12 cellular contexts compared by ENCODE assay signal in genomic region chr10:84397735-84398144, GRCh38.
DNase-seq lines count a peak whose midpoint lies in the region; ATAC-seq, FAIRE-seq and TF ChIP-seq lines count a peak whose summit lies in the region.
"Had no signal": no experiment of that assay in that cellular context is flagged by ENCODE, and none has a peak within 500 bp of the region (broad histone marks: within the 10 kb centered on the region; RNA-seq: fewer than 3 reads in every experiment).

No MANE protein-coding gene starts in this region.

- peak; percentile 66 for ATAC-seq in GM18511 (IDR thresholded peaks at IDR 0.05; ENCODE audit: unreplicated experiment)
- ATAC-seq in psoas muscle: no peak
- ATAC-seq in HG02840 (IDR thresholded peaks at IDR 0.05; ENCODE audit: low FRiP score, unreplicated experiment): no peak
- ATAC-seq: T-cell had no signal

- WGBS in H9 (ENCODE audit: extremely low coverage, insufficient read length, low lambda C conversion rate): no CpG with 5 or more reads among the region's 2 CpGs
- 54 to 74% (median 70%) methylated on average over 2 of the region's 2 CpGs for WGBS in small intestine, 3 donors
- WGBS in psoas muscle, 3 donors: 32 to 48% (median 33%) methylated on average over 2 of the region's 2 CpGs

- H3K4me3 Mint-ChIP-seq in H9: no peak overlapping the region
- no peak overlapping the region for H3K4me3 Mint-ChIP-seq in immature natural killer cell
- H3K4me3 Mint-ChIP-seq: T-cell had no signal

- H3K4me3 ChIP-seq in small intestine (ENCODE audit: low read depth in 1 of 2, low read length in 2 of 2) (no peak overlapping the region), psoas muscle (no peak overlapping the region), A673 (ENCODE audit: low read depth, low read length, poor library complexity, severe bottlenecking) (no peak overlapping the region)

- H2BK20ac ChIP-seq in H9 (ENCODE audit: low read depth, low read length, poor library complexity, severe bottlenecking): no peak overlapping the region

- H2AK5ac ChIP-seq in H9 (ENCODE audit: insufficient read length, low read length): no peak overlapping the region

- H4K5ac ChIP-seq in H9 (ENCODE audit: insufficient read length, low read depth, low read length): no peak overlapping the region

- peaks cover 18 to 33% (median 26%) of the 10 kb centered on the region in 3 experiments for H3K36me3 Mint-ChIP-seq in H9 (ENCODE audit: insufficient read depth in 1 of 3, low read depth in 3 of 3)
- peaks cover 0 to 9% (median 3%) of the 10 kb centered on the region in 3 donors for H3K36me3 Mint-ChIP-seq in immature natural killer cell

- H3K27ac ChIP-seq in H9 (ENCODE audit: insufficient read length, low read depth, low read length) (no peak overlapping the region), small intestine (ENCODE audit: low read depth in 1 of 2, low read length in 1 of 2) (no peak overlapping the region), psoas muscle (no peak overlapping the region), A673 (ENCODE audit: low read depth, low read length, poor library complexity, severe bottlenecking) (no peak overlapping the region)
- H3K27ac ChIP-seq: C4-2B had no signal

- H3K4me1 ChIP-seq in H9 (ENCODE audit: insufficient read depth, low read length) (no peaks in the 10 kb centered on the region), small intestine (ENCODE audit: control insufficient read depth in 2 of 2, insufficient read depth in 1 of 2, low read depth in 1 of 2, low read length in 1 of 2) (no peaks in the 10 kb centered on the region), psoas muscle (no peaks in the 10 kb centered on the region), A673 (ENCODE audit: insufficient read depth, low read length, poor library complexity, severe bottlenecking) (no peaks in the 10 kb centered on the region)

- H3K4me1 Mint-ChIP-seq in H9 (peaks cover 25 to 26% of the 10 kb centered on the region in 2 experiments), immature natural killer cell (peaks cover 51 to 98% of the 10 kb centered on the region in 2 donors)

- no peaks in the 10 kb centered on the region for H3K79me1 ChIP-seq in H9 (ENCODE audit: insufficient read depth, low read depth, low read length, poor library complexity, severe bottlenecking)

- no peak overlapping the region for H3K4ac ChIP-seq in H9 (ENCODE audit: low read depth, low read length)

- no peak overlapping the region for H2BK120ac ChIP-seq in H9 (ENCODE audit: low read depth, low read length, poor library complexity, severe bottlenecking)

- BruUV-seq in A673 (replicated peaks; lab: Mats Ljungman, UMichigan): no TSS peak

- POLR2A ChIA-PET in A673 (lab: Charles Lee; ENCODE audit: low non-redundant PET): no interaction called here

- H3T11ph ChIP-seq in H9 (ENCODE audit: low read length): no peak overlapping the region

- H3K9me3 ChIP-seq in H9 (ENCODE audit: control insufficient read depth, low read depth, low read length) (no peaks in the 10 kb centered on the region), small intestine (ENCODE audit: control insufficient read depth, low read depth) (no peaks in the 10 kb centered on the region), psoas muscle (no peaks in the 10 kb centered on the region), A673 (ENCODE audit: low read depth, low read length, poor library complexity, severe bottlenecking) (peaks cover 7% of the 10 kb centered on the region)

- H3K27me3 Mint-ChIP-seq in H9 (ENCODE audit: low read depth): no peaks in the 10 kb centered on the region
- peaks cover 0 to 4% (median 0%) of the 10 kb centered on the region in 3 donors for H3K27me3 Mint-ChIP-seq in immature natural killer cell (ENCODE audit: low read depth in 3 of 3)
- H3K27me3 Mint-ChIP-seq: T-cell had no signal

- H3K9me3 Mint-ChIP-seq in H9 (peaks cover 18 to 24% of the 10 kb centered on the region in 2 experiments), immature natural killer cell (no peaks in the 10 kb centered on the region)

- no peak overlapping the region for H3K4me2 ChIP-seq in H9 (ENCODE audit: insufficient read depth, insufficient read length, low read length)

- H3K27me3 ChIP-seq in H9 (ENCODE audit: insufficient read depth, low read length) (no peaks in the 10 kb centered on the region), small intestine (ENCODE audit: control insufficient read depth in 2 of 2, insufficient read depth in 2 of 2, low read length in 2 of 2) (no peaks in the 10 kb centered on the region), psoas muscle (ENCODE audit: insufficient read depth in 3 of 3, low read length in 2 of 3) (no peaks in the 10 kb centered on the region), A673 (replicated peaks; ENCODE audit: insufficient read depth, low read depth, low read length, poor library complexity) (no peaks in the 10 kb centered on the region)

- no peak overlapping the region for H4K8ac ChIP-seq in H9 (replicated peaks; ENCODE audit: insufficient read length, low read depth, low read length)

- no peak overlapping the region for H3K18ac ChIP-seq in H9 (ENCODE audit: insufficient read length, low read depth, low read length)

- no peak overlapping the region for H2BK5ac ChIP-seq in H9 (ENCODE audit: insufficient read length, low read length)

- H3K36me3 ChIP-seq in small intestine (ENCODE audit: control insufficient read depth in 2 of 2, insufficient read depth in 2 of 2, low read length in 2 of 2) (no peaks in the 10 kb centered on the region), psoas muscle (ENCODE audit: insufficient read depth in 1 of 2, low read depth in 1 of 2) (no peaks in the 10 kb centered on the region), A673 (ENCODE audit: insufficient read depth, low read length, poor library complexity, severe bottlenecking) (no peaks in the 10 kb centered on the region)

- H3K79me2 ChIP-seq in H9 (ENCODE audit: insufficient read depth, low read length): peaks cover 1% of the 10 kb centered on the region; the same call in 1 of the 2 replicates

- no peak for TF ChIP-seq CTCF in H9 (conservative IDR thresholded peaks at IDR 0.05)
- no peak for TF ChIP-seq CTCF in psoas muscle (IDR thresholded peaks at IDR 0.05)
- TF ChIP-seq CTCF in A673 (conservative IDR thresholded peaks at IDR 0.05; ENCODE audit: low read depth, low read length): no peak

- no peak overlapping the region for H2BK12ac ChIP-seq in H9 (ENCODE audit: insufficient read length, low read depth, low read length)

- no peak for DNase-seq in H9
- peak; percentile 70 for DNase-seq in NCI-H146 treated with DMSO at 0.1 percent for 48 hours (lab: John Stamatoyannopoulos, UW; ENCODE audit: unreplicated experiment)
- DNase-seq in immature natural killer cell: no peak
- DNase-seq in small intestine: no peak
- DNase-seq in psoas muscle: no peak
- no peak for DNase-seq in A673 (ENCODE audit: low spot score)
- DNase-seq: nucleus accumbens, T-cell had no signal

- H2AFZ ChIP-seq in H9 (ENCODE audit: low read length): no peak overlapping the region

- H3K14ac ChIP-seq in H9 (ENCODE audit: insufficient read depth, low read length): no peak overlapping the region

- no peak overlapping the region for H3K56ac ChIP-seq in H9 (ENCODE audit: insufficient read length, low read depth, low read length)

- H3K27ac Mint-ChIP-seq in H9 (peak overlapping the region in 2 of 3 experiments; percentile 34 to 51; a peak in 4 of 7 replicates), immature natural killer cell (peak overlapping the region; percentile 0 to 61 (median 46))
- H3K27ac Mint-ChIP-seq: T-cell had no signal

- no peak overlapping the region for H2BK15ac ChIP-seq in H9 (ENCODE audit: low read depth, low read length)

- no peak overlapping the region for H3K9ac ChIP-seq in H9 (ENCODE audit: extremely low read depth, insufficient read length, low read length)

- CTCF ChIA-PET in A673 (lab: Charles Lee): no interaction called here

- FAIRE-seq in small intestine (lab: Jason Lieb, UNC): no peak
- FAIRE-seq: astrocyte had no signal

- H3K23ac ChIP-seq in H9 (ENCODE audit: insufficient read length, low read depth, low read length): no peak overlapping the region

- H3K23me2 ChIP-seq in H9 (ENCODE audit: insufficient read length, low read depth, low read length, poor library complexity, severe bottlenecking): no peaks in the 10 kb centered on the region

- H4K20me1 ChIP-seq in H9 (ENCODE audit: control insufficient read depth, insufficient read depth, insufficient read length): no peaks in the 10 kb centered on the region

- H4K91ac ChIP-seq in H9 (ENCODE audit: insufficient read length, low read depth, low read length): no peak overlapping the region

- intact Hi-C loops in psoas muscle (cut with DNase I): no loop called here
- intact Hi-C loops in A673 (cut with micrococcal nuclease; ENCODE audit: unreplicated experiment): no loop called here
